21 cellular contexts compared by ENCODE assay signal in genomic region chr2:20976527-20976926, GRCh38.
DNase-seq lines count a peak whose midpoint lies in the region; ATAC-seq and TF ChIP-seq lines count a peak whose summit lies in the region.
"Had no signal": no experiment of that assay in that cellular context is flagged by ENCODE, and none has a peak within 500 bp of the region (broad histone marks: within the 10 kb centered on the region; RNA-seq: fewer than 3 reads in every experiment).

No MANE protein-coding gene starts in this region.

- H3K9me3 ChIP-seq in BLaER1 treated with 17β-estradiol and CSF1 and Interleukin-3, amounts not matched to agents 10 nM and 100 nM (replicated peaks in 1 of 11), result no peaks in the 10 kb centered on the region
- H3K9me3 ChIP-seq in esophagus muscularis mucosa (no peaks in the 10 kb centered on the region), testis (no peaks in the 10 kb centered on the region), vagina (no peaks in the 10 kb centered on the region)
- H3K9me3 ChIP-seq: Peyer's patch had no signal

- H3K36me3 ChIP-seq in BLaER1 treated with 17β-estradiol and CSF1 and Interleukin-3, amounts not matched to agents 10 nM and 100 nM, result no peaks in the 10 kb centered on the region
- no peaks in the 10 kb centered on the region for H3K36me3 ChIP-seq in esophagus muscularis mucosa
- no peaks in the 10 kb centered on the region for H3K36me3 ChIP-seq in testis (ENCODE audit: low read depth, missing control alignments)
- H3K36me3 ChIP-seq in vagina, result no peaks in the 10 kb centered on the region
- H3K36me3 ChIP-seq: Peyer's patch had no signal

- no peak for TF ChIP-seq EP300 in esophagus muscularis mucosa (IDR thresholded peaks at IDR 0.05)

- intact Hi-C loops in esophagus muscularis mucosa (cut with DNase I) (no loop called here), testis (cut with DNase I; ENCODE audit: low total_unique reads) (no loop called here), vagina (cut with DNase I) (no loop called here)

- DNase-seq in esophagus muscularis mucosa (ENCODE audit: extremely low spot score), result no peak
- peak; percentile 45 for DNase-seq in mesenteric fat pad (ENCODE audit: low spot score)
- DNase-seq in testis, result peak; percentile 41
- no peak for DNase-seq in vagina (ENCODE audit: extremely low spot score in 2 of 2)
- DNase-seq in activated CD4-positive, alpha-beta T cell treated with anti-CD3 and anti-CD28 coated beads for 1 hour, result no peak
- DNase-seq in stimulated activated CD4-positive, alpha-beta T cell treated with anti-CD3 and anti-CD28 coated beads, Interleukin-15, amount 100 ng/mL, for 24 hours, result no peak
- DNase-seq: DMS53, GDM1, GOT3, HCEC 1CT, IMR-90, NCI-H1092 treated with DMSO at 0.1 percent for 48 hours, NCI-H146, NCI-H2029 treated with DMSO at 0.1 percent for 48 hours, NCI-H2171, NCI-H345, NCI-H524 treated with DMSO at 0.1 percent for 48 hours, Peyer's patch had no signal

- H3K4me1 ChIP-seq in BLaER1 treated with 17β-estradiol and CSF1 and Interleukin-3, amounts not matched to agents 10 nM and 100 nM, result peaks cover 8 to 43% (median 35%) of the 10 kb centered on the region in 10 experiments; a peak in 19 of 20 replicates
- peaks cover 12 to 83% (median 73%) of the 10 kb centered on the region in 4 donors for H3K4me1 ChIP-seq in esophagus muscularis mucosa
- peaks cover 13% of the 10 kb centered on the region for H3K4me1 ChIP-seq in testis
- H3K4me1 ChIP-seq in vagina, result peaks cover 41% of the 10 kb centered on the region
- H3K4me1 ChIP-seq: Peyer's patch had no signal

- peak overlapping the region in 10 of 11 experiments; percentile 21 to 83 (median 66); a peak in 19 of 22 replicates for H3K4me2 ChIP-seq in BLaER1 treated with 17β-estradiol and CSF1 and Interleukin-3, amounts not matched to agents 10 nM and 100 nM
- H3K4me2 ChIP-seq: KMS-11 had no signal

- H3K9ac ChIP-seq in BLaER1 treated with 17β-estradiol and CSF1 and Interleukin-3, amounts not matched to agents 10 nM and 100 nM, result 0 out of 22 replicates have a peak overlapping the region, but pooled peaks of 1 of the 11 experiments have one; percentile 1
- H3K9ac ChIP-seq: KMS-11 had no signal

- no peak overlapping the region for H3K27ac ChIP-seq in BLaER1 treated with 17β-estradiol and CSF1 and Interleukin-3, amounts not matched to agents 10 nM and 100 nM
- H3K27ac ChIP-seq in esophagus muscularis mucosa (replicated peaks in 1 of 4) (peak overlapping the region; percentile 81 to 84 (median 82)), testis (no peak overlapping the region), vagina (no peak overlapping the region)
- H3K27ac ChIP-seq: KMS-11, Peyer's patch had no signal

- no peak for ATAC-seq in HG03342 (IDR thresholded peaks at IDR 0.05; ENCODE audit: unreplicated experiment)

- H3K27me3 ChIP-seq in BLaER1 treated with 17β-estradiol and CSF1 and Interleukin-3, amounts not matched to agents 10 nM and 100 nM, result no peaks in the 10 kb centered on the region
- H3K27me3 ChIP-seq in esophagus muscularis mucosa (peaks cover 0 to 7% (median 0%) of the 10 kb centered on the region in 4 donors), testis (no peaks in the 10 kb centered on the region), vagina (no peaks in the 10 kb centered on the region)
- H3K27me3 ChIP-seq: Peyer's patch had no signal

- WGBS in esophagus muscularis mucosa, result 51% methylated on average over 4 of the region's 4 CpGs
- WGBS in testis, 2 donors, result 64 to 74% methylated on average over 4 of the region's 4 CpGs

- TF ChIP-seq CTCF in esophagus muscularis mucosa (IDR thresholded peaks at IDR 0.05), result no peak
- no peak for TF ChIP-seq CTCF in testis (IDR thresholded peaks at IDR 0.05)
- TF ChIP-seq CTCF in vagina (IDR thresholded peaks at IDR 0.05), result no peak

- H4K20me1 ChIP-seq in BLaER1 treated with 17β-estradiol and CSF1 and Interleukin-3, amounts not matched to agents 10 nM and 100 nM, result no peaks in the 10 kb centered on the region

- no peak for TF ChIP-seq POLR2A in esophagus muscularis mucosa (IDR thresholded peaks at IDR 0.05; ENCODE audit: low read depth)
- TF ChIP-seq POLR2A in testis (IDR thresholded peaks at IDR 0.05), result no peak
- no peak for TF ChIP-seq POLR2A in vagina (IDR thresholded peaks at IDR 0.05)

- H3K4me3 ChIP-seq in BLaER1 treated with 17β-estradiol and CSF1 and Interleukin-3, amounts not matched to agents 10 nM and 100 nM, result no peak overlapping the region
- H3K4me3 ChIP-seq in esophagus muscularis mucosa (no peak overlapping the region), testis (no peak overlapping the region), vagina (no peak overlapping the region)
- H3K4me3 ChIP-seq: Peyer's patch had no signal

Comparison
In these comparisons a context has a peak if more than half of its experiments do, and no peak if none do; other contexts are left out.
1. H3K27ac ChIP-seq: peak in esophagus muscularis mucosa (4 of 4); none in BLaER1 treated with 17β-estradiol and CSF1 and Interleukin-3, amounts not matched to agents 10 nM and 100 nM (0 of 11), testis (0 of 2) and vagina (single experiment).
2. DNase-seq: peak in mesenteric fat pad (single experiment) and testis (single experiment); none in esophagus muscularis mucosa (single experiment), vagina (0 of 2), activated CD4-positive, alpha-beta T cell treated with anti-CD3 and anti-CD28 coated beads for 1 hour (single experiment) and stimulated activated CD4-positive, alpha-beta T cell treated with anti-CD3 and anti-CD28 coated beads, Interleukin-15, amount 100 ng/mL, for 24 hours (single experiment).